8 cellular contexts compared by ENCODE assay signal in genomic region chr7:75914655-75915415, GRCh38. TPM values are rescaled to one million over a fixed set of nuclear protein-coding genes. Genes with fewer than 3 reads are reported as not detected.
DNase-seq lines count a peak whose midpoint lies in the region; ATAC-seq and TF ChIP-seq lines count a peak whose summit lies in the region.

POR (plus strand) TSS chr7:75915155; CDS start chr7:75954002, 38,847 bp downstream.

- peak; percentile 100 for TF ChIP-seq POLR2A in GM18526 (IDR thresholded peaks at IDR 0.05; ENCODE audit: extremely low read depth, insufficient read length)

- H3K36me3 Mint-ChIP-seq in brain = peaks cover 4% of the 10 kb centered on the region

- H3K27ac Mint-ChIP-seq in brain = peak within 1 kb of the TSS; percentile 90 to 97 (median 94)

- peak; percentile 84 for DNase-seq in 8988T
- peak; percentile 81 for DNase-seq in NCI-H2107 treated with DMSO at 0.1 percent for 48 hours (lab: John Stamatoyannopoulos, UW; ENCODE audit: unreplicated experiment)
- peak; percentile 87 for DNase-seq in UCSD-AML1 (lab: John Stamatoyannopoulos, UW; ENCODE audit: unreplicated experiment)
- peak; percentile 76 for DNase-seq in skeletal muscle cell (ENCODE audit: low read depth)

- H3K4me1 Mint-ChIP-seq in brain = peaks cover 45% of the 10 kb centered on the region

- H3K4me3 Mint-ChIP-seq in brain = peak within 1 kb of the TSS; percentile 92 to 98 (median 95)

- H3K27me3 Mint-ChIP-seq in brain = peaks cover 8% of the 10 kb centered on the region

- H3K4me3 ChIP-seq in iPS-11a (ENCODE audit: low read depth, low read length) = peak within 1 kb of the TSS; percentile 77
- H3K4me3 ChIP-seq in skeletal muscle cell (ENCODE audit: low read depth, low read length) = peak within 1 kb of the TSS; percentile 83

- peaks cover 0 to 2% (median 0%) of the 10 kb centered on the region in 5 experiments for H3K9me3 Mint-ChIP-seq in brain

- TF ChIP-seq CTCF in brain (conservative IDR thresholded peaks at IDR 0.05) = no peak

- ATAC-seq in HG03064 (IDR thresholded peaks at IDR 0.05; ENCODE audit: low read depth, unreplicated experiment) = peak; percentile 79

RNA-seq across cellular contexts. Expression of gene POR, which starts in this region (rescaled TPM):
- 109 TPM for polyA plus RNA-seq in brain (ENCODE audit: insufficient read depth, low read depth, low replicate concordance)

Comparison
In these comparisons a context has a peak if more than half of its experiments do, and no peak if none do; other contexts are left out.
1. Peak in every context shown above with its lines: DNase-seq, ATAC-seq and H3K4me3 ChIP-seq.